ENCODE assay signal across 1 cellular context in the genomic region with DNA sequence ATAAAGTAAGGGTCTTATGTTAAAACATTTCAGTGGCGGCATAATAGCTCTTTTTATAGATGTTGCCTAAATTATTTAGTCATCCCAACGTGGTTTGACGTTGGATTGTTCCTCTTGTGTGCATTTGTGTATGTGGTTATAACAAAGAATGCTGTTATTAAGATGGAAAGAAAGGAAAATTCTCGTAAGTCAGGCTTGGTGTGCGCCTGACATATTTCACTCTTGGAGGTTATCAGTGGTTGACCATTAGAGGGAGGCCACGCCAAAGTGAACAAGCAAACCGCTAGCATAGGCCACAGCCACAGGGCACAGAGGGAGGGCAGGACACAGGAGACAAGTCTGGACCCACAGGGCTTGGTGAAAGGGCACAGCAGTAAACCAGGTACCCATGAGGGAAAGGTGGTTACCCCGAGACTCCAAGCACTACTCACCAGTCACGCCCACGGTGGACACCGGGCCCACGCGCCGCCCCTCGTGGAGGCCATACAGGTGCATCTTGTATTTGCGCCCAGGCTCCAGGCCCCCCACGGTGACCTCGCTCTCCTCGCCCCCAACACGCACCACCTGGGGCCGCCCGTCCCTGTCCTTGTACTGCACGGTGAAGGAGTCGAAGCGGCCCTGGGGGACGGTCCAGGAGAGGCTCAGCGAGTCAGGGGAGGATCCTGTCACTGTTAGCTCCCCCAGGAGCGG.
TF ChIP-seq lines count a peak whose summit lies in the region.

No MANE protein-coding gene starts in this region.

TF ChIP-seq in K562, 482 proteins besides CTCF, POLR2A, EP300 and RAD21:
- TF ChIP-seq MAFK (IDR thresholded peaks at IDR 0.05; ENCODE audit: low read length) (no peak), MEIS2 (IDR thresholded peaks at IDR 0.05; ENCODE audit: partially characterized antibody) (peak; percentile 15)
- TF ChIP-seq, protein P1, sequence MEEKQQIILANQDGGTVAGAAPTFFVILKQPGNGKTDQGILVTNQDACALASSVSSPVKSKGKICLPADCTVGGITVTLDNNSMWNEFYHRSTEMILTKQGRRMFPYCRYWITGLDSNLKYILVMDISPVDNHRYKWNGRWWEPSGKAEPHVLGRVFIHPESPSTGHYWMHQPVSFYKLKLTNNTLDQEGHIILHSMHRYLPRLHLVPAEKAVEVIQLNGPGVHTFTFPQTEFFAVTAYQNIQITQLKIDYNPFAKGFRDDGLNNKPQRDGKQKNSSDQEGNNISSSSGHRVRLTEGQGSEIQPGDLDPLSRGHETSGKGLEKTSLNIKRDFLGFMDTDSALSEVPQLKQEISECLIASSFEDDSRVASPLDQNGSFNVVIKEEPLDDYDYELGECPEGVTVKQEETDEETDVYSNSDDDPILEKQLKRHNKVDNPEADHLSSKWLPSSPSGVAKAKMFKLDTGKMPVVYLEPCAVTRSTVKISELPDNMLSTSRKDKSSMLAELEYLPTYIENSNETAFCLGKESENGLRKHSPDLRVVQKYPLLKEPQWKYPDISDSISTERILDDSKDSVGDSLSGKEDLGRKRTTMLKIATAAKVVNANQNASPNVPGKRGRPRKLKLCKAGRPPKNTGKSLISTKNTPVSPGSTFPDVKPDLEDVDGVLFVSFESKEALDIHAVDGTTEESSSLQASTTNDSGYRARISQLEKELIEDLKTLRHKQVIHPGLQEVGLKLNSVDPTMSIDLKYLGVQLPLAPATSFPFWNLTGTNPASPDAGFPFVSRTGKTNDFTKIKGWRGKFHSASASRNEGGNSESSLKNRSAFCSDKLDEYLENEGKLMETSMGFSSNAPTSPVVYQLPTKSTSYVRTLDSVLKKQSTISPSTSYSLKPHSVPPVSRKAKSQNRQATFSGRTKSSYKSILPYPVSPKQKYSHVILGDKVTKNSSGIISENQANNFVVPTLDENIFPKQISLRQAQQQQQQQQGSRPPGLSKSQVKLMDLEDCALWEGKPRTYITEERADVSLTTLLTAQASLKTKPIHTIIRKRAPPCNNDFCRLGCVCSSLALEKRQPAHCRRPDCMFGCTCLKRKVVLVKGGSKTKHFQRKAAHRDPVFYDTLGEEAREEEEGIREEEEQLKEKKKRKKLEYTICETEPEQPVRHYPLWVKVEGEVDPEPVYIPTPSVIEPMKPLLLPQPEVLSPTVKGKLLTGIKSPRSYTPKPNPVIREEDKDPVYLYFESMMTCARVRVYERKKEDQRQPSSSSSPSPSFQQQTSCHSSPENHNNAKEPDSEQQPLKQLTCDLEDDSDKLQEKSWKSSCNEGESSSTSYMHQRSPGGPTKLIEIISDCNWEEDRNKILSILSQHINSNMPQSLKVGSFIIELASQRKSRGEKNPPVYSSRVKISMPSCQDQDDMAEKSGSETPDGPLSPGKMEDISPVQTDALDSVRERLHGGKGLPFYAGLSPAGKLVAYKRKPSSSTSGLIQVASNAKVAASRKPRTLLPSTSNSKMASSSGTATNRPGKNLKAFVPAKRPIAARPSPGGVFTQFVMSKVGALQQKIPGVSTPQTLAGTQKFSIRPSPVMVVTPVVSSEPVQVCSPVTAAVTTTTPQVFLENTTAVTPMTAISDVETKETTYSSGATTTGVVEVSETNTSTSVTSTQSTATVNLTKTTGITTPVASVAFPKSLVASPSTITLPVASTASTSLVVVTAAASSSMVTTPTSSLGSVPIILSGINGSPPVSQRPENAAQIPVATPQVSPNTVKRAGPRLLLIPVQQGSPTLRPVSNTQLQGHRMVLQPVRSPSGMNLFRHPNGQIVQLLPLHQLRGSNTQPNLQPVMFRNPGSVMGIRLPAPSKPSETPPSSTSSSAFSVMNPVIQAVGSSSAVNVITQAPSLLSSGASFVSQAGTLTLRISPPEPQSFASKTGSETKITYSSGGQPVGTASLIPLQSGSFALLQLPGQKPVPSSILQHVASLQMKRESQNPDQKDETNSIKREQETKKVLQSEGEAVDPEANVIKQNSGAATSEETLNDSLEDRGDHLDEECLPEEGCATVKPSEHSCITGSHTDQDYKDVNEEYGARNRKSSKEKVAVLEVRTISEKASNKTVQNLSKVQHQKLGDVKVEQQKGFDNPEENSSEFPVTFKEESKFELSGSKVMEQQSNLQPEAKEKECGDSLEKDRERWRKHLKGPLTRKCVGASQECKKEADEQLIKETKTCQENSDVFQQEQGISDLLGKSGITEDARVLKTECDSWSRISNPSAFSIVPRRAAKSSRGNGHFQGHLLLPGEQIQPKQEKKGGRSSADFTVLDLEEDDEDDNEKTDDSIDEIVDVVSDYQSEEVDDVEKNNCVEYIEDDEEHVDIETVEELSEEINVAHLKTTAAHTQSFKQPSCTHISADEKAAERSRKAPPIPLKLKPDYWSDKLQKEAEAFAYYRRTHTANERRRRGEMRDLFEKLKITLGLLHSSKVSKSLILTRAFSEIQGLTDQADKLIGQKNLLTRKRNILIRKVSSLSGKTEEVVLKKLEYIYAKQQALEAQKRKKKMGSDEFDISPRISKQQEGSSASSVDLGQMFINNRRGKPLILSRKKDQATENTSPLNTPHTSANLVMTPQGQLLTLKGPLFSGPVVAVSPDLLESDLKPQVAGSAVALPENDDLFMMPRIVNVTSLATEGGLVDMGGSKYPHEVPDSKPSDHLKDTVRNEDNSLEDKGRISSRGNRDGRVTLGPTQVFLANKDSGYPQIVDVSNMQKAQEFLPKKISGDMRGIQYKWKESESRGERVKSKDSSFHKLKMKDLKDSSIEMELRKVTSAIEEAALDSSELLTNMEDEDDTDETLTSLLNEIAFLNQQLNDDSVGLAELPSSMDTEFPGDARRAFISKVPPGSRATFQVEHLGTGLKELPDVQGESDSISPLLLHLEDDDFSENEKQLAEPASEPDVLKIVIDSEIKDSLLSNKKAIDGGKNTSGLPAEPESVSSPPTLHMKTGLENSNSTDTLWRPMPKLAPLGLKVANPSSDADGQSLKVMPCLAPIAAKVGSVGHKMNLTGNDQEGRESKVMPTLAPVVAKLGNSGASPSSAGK (IDR thresholded peaks at IDR 0.05): 0 out of 2 replicates have a peak, but pooled peaks have one; percentile 7
